In genomic region chr3:8443829-8444791, GRCh38 we compare ENCODE assay signal across 8 cellular contexts. TPM values are rescaled to one million over a fixed set of nuclear protein-coding genes. Genes with fewer than 3 reads are reported as not detected.
A peak's percentile ranks its signal among the peaks of the same experiment; 100 is the strongest.
DNase-seq lines count a peak whose midpoint lies in the region; ATAC-seq, FAIRE-seq and TF ChIP-seq lines count a peak whose summit lies in the region.

No MANE protein-coding gene starts in this region.

- no peaks in the 10 kb centered on the region for H4K20me1 ChIP-seq in astrocyte (ENCODE audit: insufficient read depth, low read length)

- no peak overlapping the region for H3K27ac Mint-ChIP-seq in astrocyte (ENCODE audit: unreplicated experiment)
- no peak overlapping the region for H3K27ac Mint-ChIP-seq in CD14-positive monocyte

- no peaks in the 10 kb centered on the region for H3K79me2 ChIP-seq in astrocyte (ENCODE audit: insufficient read depth, low read length)

- H3K27ac ChIP-seq in astrocyte (ENCODE audit: low read depth, low read length) = peak overlapping the region; percentile 97
- H3K27ac ChIP-seq in right cardiac atrium (ENCODE audit: low read length) = peak overlapping the region; percentile 83

- H3K4me1 Mint-ChIP-seq in astrocyte (ENCODE audit: low read depth, unreplicated experiment) (peaks cover 29% of the 10 kb centered on the region), CD14-positive monocyte (no peaks in the 10 kb centered on the region)

- H3K4me3 Mint-ChIP-seq in astrocyte (ENCODE audit: unreplicated experiment) = no peak overlapping the region
- no peak overlapping the region for H3K4me3 Mint-ChIP-seq in CD14-positive monocyte

- ATAC-seq in GM18868 (IDR thresholded peaks at IDR 0.05; ENCODE audit: unreplicated experiment) (peak; percentile 73), right cardiac atrium (peak; percentile 95 to 98), HG02970 (IDR thresholded peaks at IDR 0.05; ENCODE audit: low FRiP score, unreplicated experiment) (no peak), HG03439 (IDR thresholded peaks at IDR 0.05; ENCODE audit: unreplicated experiment) (no peak)

- H3K36me3 Mint-ChIP-seq in astrocyte (ENCODE audit: low read depth, unreplicated experiment) (no peaks in the 10 kb centered on the region), CD14-positive monocyte (no peaks in the 10 kb centered on the region)

- H3K27me3 Mint-ChIP-seq in astrocyte (ENCODE audit: low read depth, unreplicated experiment) = no peaks in the 10 kb centered on the region
- H3K27me3 Mint-ChIP-seq in CD14-positive monocyte (ENCODE audit: low read depth in 3 of 3) = peaks cover 0 to 2% (median 0%) of the 10 kb centered on the region in 3 donors

- H3K9ac ChIP-seq in astrocyte (ENCODE audit: low read length) = peak overlapping the region; percentile 90

- H2AFZ ChIP-seq in astrocyte (ENCODE audit: low read depth, low read length) = no peak overlapping the region

- H3K9me3 ChIP-seq in astrocyte (ENCODE audit: insufficient read depth, low read depth, low read length) (no peaks in the 10 kb centered on the region), right cardiac atrium (ENCODE audit: control insufficient read depth, low read length) (no peaks in the 10 kb centered on the region)

- peak overlapping the region; percentile 11 for H3K4me3 ChIP-seq in astrocyte (ENCODE audit: insufficient read depth, low read depth, low read length)
- no peak overlapping the region for H3K4me3 ChIP-seq in right cardiac atrium (ENCODE audit: low read length)
- peak overlapping the region; percentile 19 for H3K4me3 ChIP-seq in retinal pigment epithelial cell (ENCODE audit: low read length)

- DNase-seq in NCI-H1092 treated with DMSO at 0.1 percent for 48 hours (lab: John Stamatoyannopoulos, UW) = peak; percentile 66
- peak; percentile 99 for DNase-seq in astrocyte (ENCODE audit: low read depth)
- DNase-seq in right cardiac atrium = peak; percentile 88 to 92 (median 89)
- peak; percentile 95 for DNase-seq in retinal pigment epithelial cell (ENCODE audit: low read depth)
- no peak for DNase-seq in CD14-positive monocyte (ENCODE audit: low spot score)

- H3K4me1 ChIP-seq in astrocyte (ENCODE audit: insufficient read depth, low read length) (peaks cover 40% of the 10 kb centered on the region), right cardiac atrium (ENCODE audit: control insufficient read depth, insufficient read depth, low read length) (peaks cover 3% of the 10 kb centered on the region)

- H3K27me3 ChIP-seq in astrocyte (ENCODE audit: insufficient read depth, low read length) (no peaks in the 10 kb centered on the region), right cardiac atrium (ENCODE audit: control insufficient read depth, insufficient read depth) (no peaks in the 10 kb centered on the region)

- H3K36me3 ChIP-seq in astrocyte (ENCODE audit: insufficient read depth, low read length) = no peaks in the 10 kb centered on the region

- peak; percentile 47 for FAIRE-seq in astrocyte (lab: Jason Lieb, UNC)

- TF ChIP-seq CTCF in astrocyte (IDR thresholded peaks at IDR 0.05; ENCODE audit: insufficient read depth, low read depth, low read length) = no peak
- no peak for TF ChIP-seq CTCF in retinal pigment epithelial cell (conservative IDR thresholded peaks at IDR 0.05; ENCODE audit: low read depth, low read length)
- no peak for TF ChIP-seq CTCF in CD14-positive monocyte (IDR thresholded peaks at IDR 0.05)

- intact Hi-C loops in right cardiac atrium (cut with DNase I) = loop anchor here (2.0 to 10.0 kb wide), 4 partner anchors 51 to 179 kb away; no protein-coding TSS in a partner anchor
- intact Hi-C loops in CD14-positive monocyte (cut with micrococcal nuclease) = loop anchor here (5.0 to 10.0 kb wide), 2 partner anchors 178 to 181 kb away; no protein-coding TSS in a partner anchor

- peak overlapping the region; percentile 79 for H3K4me2 ChIP-seq in astrocyte (ENCODE audit: low read length)

- 35% methylated on average over 15 of the region's 15 CpGs for WGBS in right cardiac atrium

- H3K9me3 Mint-ChIP-seq in astrocyte (ENCODE audit: unreplicated experiment) (no peaks in the 10 kb centered on the region), CD14-positive monocyte (peaks cover 0 to 4% (median 0%) of the 10 kb centered on the region in 7 donors)

RNA-seq across cellular contexts. Expression of gene LMCD1, which starts 57.5 kb away (rescaled TPM):
- 374 and 437 TPM in 2 replicates for total RNA-seq in astrocyte
- 10 to 100 TPM; 45.6 to 57.8 (median 55.4) TPM for total RNA-seq in right cardiac atrium
- 43.4 TPM for polyA plus RNA-seq in right cardiac atrium
- polyA plus RNA-seq in CD14-positive monocyte = under 1 TPM in 1 of 2 donors, not detected in 1; 0.51 TPM

Comparison
In these comparisons a context has a peak if more than half of its experiments do, and no peak if none do; other contexts are left out.
1. ATAC-seq: peak in GM18868 (single experiment) and right cardiac atrium (2 of 2); none in HG02970 (single experiment) and HG03439 (single experiment).